In the genomic region with DNA sequence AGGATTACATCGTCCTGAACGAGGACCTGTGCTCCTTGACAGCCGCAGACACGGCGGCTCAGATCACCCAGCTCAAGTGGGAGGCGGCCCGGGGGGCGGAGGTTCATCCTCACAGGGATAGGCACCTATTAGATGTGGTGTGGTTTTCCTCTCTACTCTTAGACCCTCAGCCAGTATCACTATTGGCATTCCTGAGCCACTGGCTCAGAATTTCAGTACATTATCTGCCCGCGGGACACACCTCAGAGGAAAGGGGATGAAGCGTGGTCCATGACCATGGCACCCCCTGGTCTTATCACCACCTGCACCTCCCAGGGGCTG, we compare ENCODE assay signal across 8 cellular contexts. TPM values are rescaled to one million over a fixed set of nuclear protein-coding genes. Genes with fewer than 3 reads are reported as not detected.
A peak's percentile ranks its signal among the peaks of the same experiment; 100 is the strongest.
DNase-seq lines count a peak whose midpoint lies in the region; ATAC-seq and TF ChIP-seq lines count a peak whose summit lies in the region.

No MANE protein-coding gene starts in this region.

- CTCF ChIA-PET in naive thymus-derived CD4-positive, alpha-beta T cell (lab: Charles Lee) = no interaction called here

- H3K27me3 ChIP-seq in heart left ventricle = peaks cover 0 to 40% (median 6%) of the 10 kb centered on the region in 9 donors
- no peaks in the 10 kb centered on the region for H3K27me3 ChIP-seq in naive thymus-derived CD4-positive, alpha-beta T cell (ENCODE audit: control insufficient read depth in 2 of 2, insufficient read depth in 2 of 2, low read length in 2 of 2)
- H3K27me3 ChIP-seq in aorta (ENCODE audit: control insufficient read depth in 1 of 2, insufficient read depth in 2 of 2, low read length in 1 of 2) = no peaks in the 10 kb centered on the region

- peaks cover 0 to 8% (median 6%) of the 10 kb centered on the region in 11 donors for H3K9me3 Mint-ChIP-seq in naive thymus-derived CD4-positive, alpha-beta T cell

- ATAC-seq in heart left ventricle (peak in 1 of 4 donors; percentile 18), aorta (ENCODE audit: low FRiP score) (no peak)
- ATAC-seq in naive thymus-derived CD4-positive, alpha-beta T cell = no peak

- peaks cover 0 to 24% (median 6%) of the 10 kb centered on the region in 12 donors for H3K4me1 ChIP-seq in heart left ventricle
- H3K4me1 ChIP-seq in naive thymus-derived CD4-positive, alpha-beta T cell (ENCODE audit: control insufficient read depth in 2 of 2, insufficient read depth in 2 of 2, low read length in 2 of 2) = peaks cover 4 to 7% of the 10 kb centered on the region in 2 donors
- no peaks in the 10 kb centered on the region for H3K4me1 ChIP-seq in aorta (ENCODE audit: control insufficient read depth in 1 of 2, insufficient read depth in 2 of 2, low read length in 2 of 2)

- H3K27ac Mint-ChIP-seq in naive thymus-derived CD4-positive, alpha-beta T cell = peak overlapping the region; percentile 42 to 88 (median 74)

- TF ChIP-seq POLR2A in heart left ventricle (IDR thresholded peaks at IDR 0.05) = no peak

- H3K27me3 Mint-ChIP-seq in naive thymus-derived CD4-positive, alpha-beta T cell = peaks cover 7 to 73% (median 30%) of the 10 kb centered on the region in 5 donors

- DNase-seq in heart left ventricle = no peak
- DNase-seq in cardiac septum (ENCODE audit: low spot score) = no peak
- DNase-seq in coronary artery (ENCODE audit: low spot score) = no peak
- DNase-seq in naive thymus-derived CD4-positive, alpha-beta T cell = no peak
- DNase-seq in aorta = no peak
- no peak for DNase-seq in NCI-H187 (lab: John Stamatoyannopoulos, UW)
- no peak for DNase-seq in NCI-H2171 (lab: John Stamatoyannopoulos, UW)
- no peak for DNase-seq in AG08395 (ENCODE audit: low spot score)

- peak overlapping the region; percentile 86 to 92 (median 89) for H3K4me3 Mint-ChIP-seq in naive thymus-derived CD4-positive, alpha-beta T cell

- H3K36me3 Mint-ChIP-seq in naive thymus-derived CD4-positive, alpha-beta T cell = peaks cover 0 to 8% (median 0%) of the 10 kb centered on the region in 5 donors

- TF ChIP-seq CTCF in heart left ventricle (IDR thresholded peaks at IDR 0.05) (no peak), coronary artery (IDR thresholded peaks at IDR 0.05) (no peak)

- H3K27ac ChIP-seq in heart left ventricle = no peak overlapping the region
- H3K27ac ChIP-seq in coronary artery = no peak overlapping the region
- peak overlapping the region; percentile 84 for H3K27ac ChIP-seq in naive thymus-derived CD4-positive, alpha-beta T cell (ENCODE audit: low read depth, low read length)
- no peak overlapping the region for H3K27ac ChIP-seq in aorta (ENCODE audit: low read depth in 1 of 2, low read length in 2 of 2)

- H3K9me3 ChIP-seq in heart left ventricle (no peaks in the 10 kb centered on the region), aorta (ENCODE audit: control insufficient read depth, low read length) (peaks cover 2% of the 10 kb centered on the region)
- no peaks in the 10 kb centered on the region for H3K9me3 ChIP-seq in naive thymus-derived CD4-positive, alpha-beta T cell (ENCODE audit: control insufficient read depth in 2 of 3, low read length in 3 of 3)

- 33 to 52% (median 36%) methylated on average over 6 to 11 of the region's 11 CpGs for WGBS in heart left ventricle, 4 donors
- 34 to 35% methylated on average over 11 of the region's 11 CpGs for WGBS in aorta, 2 donors

- peak overlapping the region; percentile 42 to 87 (median 70) for H3K4me3 ChIP-seq in heart left ventricle
- peak overlapping the region; percentile 80 for H3K4me3 ChIP-seq in coronary artery
- H3K4me3 ChIP-seq in naive thymus-derived CD4-positive, alpha-beta T cell (ENCODE audit: low read length) = peak overlapping the region; percentile 80
- peak overlapping the region; percentile 33 to 54 for H3K4me3 ChIP-seq in aorta (ENCODE audit: low read length in 2 of 2)

- POLR2A ChIA-PET in naive thymus-derived CD4-positive, alpha-beta T cell (lab: Charles Lee) = interaction anchor here (0.6 to 1.4 kb wide), 3 partner anchors 39 to 136 kb away, joined by 3 to 5 read pairs (median 3); no protein-coding TSS in a partner anchor

- intact Hi-C loops in heart left ventricle (cut with DNase I) = no loop called here
- intact Hi-C loops in cardiac septum (cut with DNase I) = loop anchor here (5.0 kb wide), 1 partner anchor 41 kb away; no protein-coding TSS in a partner anchor
- intact Hi-C loops in naive thymus-derived CD4-positive, alpha-beta T cell (cut with micrococcal nuclease) = loop anchor here (2.0 to 5.0 kb wide), 3 partner anchors 16 to 419 kb away; a partner anchor contains a TSS
- intact Hi-C loops in aorta (cut with DNase I) = loop anchor here in 1 of 2 donors (5.0 kb wide), 1 partner anchor 46 kb away; no protein-coding TSS in a partner anchor

- H3K36me3 ChIP-seq in heart left ventricle (no peaks in the 10 kb centered on the region), aorta (ENCODE audit: control insufficient read depth in 1 of 2, insufficient read depth in 2 of 2, low read length in 1 of 2) (no peaks in the 10 kb centered on the region)
- H3K36me3 ChIP-seq in naive thymus-derived CD4-positive, alpha-beta T cell (ENCODE audit: control insufficient read depth in 2 of 3, insufficient read depth in 3 of 3, low read length in 3 of 3) = no peaks in the 10 kb centered on the region

- H3K4me1 Mint-ChIP-seq in naive thymus-derived CD4-positive, alpha-beta T cell = peaks cover 15 to 38% (median 19%) of the 10 kb centered on the region in 7 donors

RNA-seq across cellular contexts. Expression of a gene that starts 34.6 kb away (rescaled TPM):
- under 1 TPM in 3 of 9 donors, not detected in 6; 0.23 to 0.77 (median 0.64) TPM for total RNA-seq in heart left ventricle
- polyA plus RNA-seq in heart left ventricle = under 1 TPM in 1 of 2 donors, not detected in 1; 0.24 TPM
- total RNA-seq in cardiac septum = 0.62 TPM
- total RNA-seq in naive thymus-derived CD4-positive, alpha-beta T cell = 1 to 10 TPM in 1 of 5 experiments, under 1 TPM in 3, not detected in 1; 0.32 to 2.7 (median 0.64) TPM
- polyA plus RNA-seq in naive thymus-derived CD4-positive, alpha-beta T cell = 1 to 10 TPM in 1 of 2 donors, under 1 TPM in 1; 0.98 to 1.0 TPM
- 1 to 10 TPM in 1 of 2 donors, under 1 TPM in 1; 0.29 to 1.3 TPM for total RNA-seq in aorta
- under 1 TPM in 1 of 2 donors, not detected in 1; 0.88 TPM for polyA plus RNA-seq in aorta

Comparison
In these comparisons a context has a peak if more than half of its experiments do, and no peak if none do; other contexts are left out.
1. intact Hi-C loops: an anchor here in cardiac septum (5.0 kb wide) and naive thymus-derived CD4-positive, alpha-beta T cell (2.0 to 5.0 kb wide); none called in heart left ventricle.